ENCODE assay signal across 8 cellular contexts in the genomic region with DNA sequence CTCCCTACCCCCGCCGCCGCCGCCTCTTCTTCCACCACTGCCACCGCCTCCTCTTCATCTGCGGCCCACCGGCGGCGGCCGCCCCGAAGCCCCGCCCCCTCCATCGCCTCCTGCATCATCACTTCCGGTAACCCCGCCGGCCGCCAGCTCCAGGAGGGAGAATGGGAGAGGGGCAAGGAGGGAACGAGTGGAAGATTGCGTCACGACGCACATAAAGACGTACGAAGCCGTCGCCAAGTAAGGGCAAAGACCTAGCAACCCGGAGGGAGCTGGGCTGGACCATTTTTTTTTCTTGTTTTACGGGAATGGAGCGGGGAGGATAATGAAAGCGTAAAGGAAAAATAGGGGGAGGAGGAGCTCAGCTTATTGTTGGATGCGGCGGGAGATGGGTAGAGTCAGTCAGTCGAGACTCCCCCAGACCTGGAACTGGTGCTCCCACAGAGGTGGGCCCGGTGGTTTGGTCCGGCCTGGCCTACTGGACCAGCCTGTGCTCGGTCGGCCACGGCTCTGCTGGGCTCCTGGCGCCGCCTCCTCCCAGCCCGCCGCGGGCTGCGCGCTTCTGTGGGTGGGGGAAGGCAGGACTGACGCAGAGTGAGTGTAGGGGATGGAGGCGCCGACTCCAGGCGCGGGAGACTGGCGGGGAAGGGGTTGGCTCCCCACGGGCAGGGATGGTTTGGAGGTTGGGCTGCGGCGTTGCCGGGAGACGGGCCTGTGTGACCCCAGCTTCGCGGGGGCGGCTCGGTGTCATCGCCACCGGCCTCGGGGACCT. TPM values are rescaled to one million over a fixed set of nuclear protein-coding genes. Genes with fewer than 3 reads are reported as not detected.
DNase-seq lines count a peak whose midpoint lies in the region; ATAC-seq and TF ChIP-seq lines count a peak whose summit lies in the region.

A gene with protein sequence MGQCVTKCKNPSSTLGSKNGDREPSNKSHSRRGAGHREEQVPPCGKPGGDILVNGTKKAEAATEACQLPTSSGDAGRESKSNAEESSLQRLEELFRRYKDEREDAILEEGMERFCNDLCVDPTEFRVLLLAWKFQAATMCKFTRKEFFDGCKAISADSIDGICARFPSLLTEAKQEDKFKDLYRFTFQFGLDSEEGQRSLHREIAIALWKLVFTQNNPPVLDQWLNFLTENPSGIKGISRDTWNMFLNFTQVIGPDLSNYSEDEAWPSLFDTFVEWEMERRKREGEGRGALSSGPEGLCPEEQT (minus strand): TSS at position 60 of the 769 bp plus-strand sequence. CDS start 37,820 bp downstream, outside the sequence.
A gene with protein sequence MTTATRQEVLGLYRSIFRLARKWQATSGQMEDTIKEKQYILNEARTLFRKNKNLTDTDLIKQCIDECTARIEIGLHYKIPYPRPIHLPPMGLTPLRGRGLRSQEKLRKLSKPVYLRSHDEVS (plus strand): TSS at position 473 of the 769 bp plus-strand sequence. CDS start 14,785 bp downstream, outside the sequence.

- peaks cover 8% of the 10 kb centered on the region for H3K36me3 Mint-ChIP-seq in chondrocyte (ENCODE audit: low read depth)

- no peaks in the 10 kb centered on the region for H3K27me3 Mint-ChIP-seq in chondrocyte (ENCODE audit: low read depth)

- peak; percentile 99 for DNase-seq in AG09319 (ENCODE audit: extremely low read depth, low read depth)
- DNase-seq in NCI-H510A treated with DMSO at 0.1 percent for 48 hours (lab: John Stamatoyannopoulos, UW) = peak; percentile 99
- DNase-seq in activated CD4-positive, alpha-beta T cell treated with anti-CD3 and anti-CD28 coated beads for 24 hours (ENCODE audit: low read depth in 2 of 2) = peak; percentile 83 to 88
- DNase-seq in chondrocyte (ENCODE audit: low spot score) = peak; percentile 97
- peak; percentile 94 for DNase-seq in kidney epithelial cell (ENCODE audit: low read depth)
- peak; percentile 89 to 90 for DNase-seq in stimulated activated CD4-positive, alpha-beta T cell treated with anti-CD3 and anti-CD28 coated beads, Interleukin-15, amount 100 ng/mL, for 48 hours (ENCODE audit: low read depth in 2 of 2)

- H3K27me3 ChIP-seq in kidney epithelial cell (ENCODE audit: control insufficient read depth, insufficient read depth, low read length) = no peaks in the 10 kb centered on the region

- ATAC-seq in GM19043 (IDR thresholded peaks at IDR 0.05; ENCODE audit: low read depth, unreplicated experiment) (peak; percentile 66), HG03378 (IDR thresholded peaks at IDR 0.05; ENCODE audit: unreplicated experiment) (peak; percentile 58)

- peak within 1 kb of the TSS; percentile 87 for H3K4me3 Mint-ChIP-seq in chondrocyte (ENCODE audit: unreplicated experiment)

- H3K27ac Mint-ChIP-seq in chondrocyte (ENCODE audit: unreplicated experiment) = peak within 1 kb of the TSS; percentile 99

- H3K36me3 ChIP-seq in kidney epithelial cell (ENCODE audit: control insufficient read depth, insufficient read depth, low read length) = no peaks in the 10 kb centered on the region

- peak within 1 kb of the TSS; percentile 65 for H3K4me3 ChIP-seq in kidney epithelial cell (ENCODE audit: low read depth, low read length)

- TF ChIP-seq CTCF in AG09319 (IDR thresholded peaks at IDR 0.05; ENCODE audit: low read depth, low read length) = no peak
- no peak for TF ChIP-seq CTCF in chondrocyte (IDR thresholded peaks at IDR 0.05)
- TF ChIP-seq CTCF in kidney epithelial cell (IDR thresholded peaks at IDR 0.05; ENCODE audit: insufficient read depth, low read length, poor library complexity, severe bottlenecking) = no peak

- no peaks in the 10 kb centered on the region for H3K9me3 Mint-ChIP-seq in chondrocyte (ENCODE audit: low read depth)

- peaks cover 80% of the 10 kb centered on the region for H3K4me1 Mint-ChIP-seq in chondrocyte (ENCODE audit: low read depth)

RNA-seq across cellular contexts. Expression of the first gene that starts in this region (rescaled TPM):
- total RNA-seq in chondrocyte (40.9 to 46.0 TPM (median 44.4 TPM) in 3 replicates), kidney epithelial cell (12.9 and 14.8 TPM in 2 replicates)

RNA-seq across cellular contexts. Expression of the second gene that starts in this region (rescaled TPM):
- total RNA-seq in chondrocyte = 18.1 to 20.1 TPM (median 18.5 TPM) in 3 replicates
- 64.8 and 65.9 TPM in 2 replicates for total RNA-seq in kidney epithelial cell

Comparison
In these comparisons a context has a peak if more than half of its experiments do, and no peak if none do; other contexts are left out.
1. Peak in every context shown above with its lines: DNase-seq, ATAC-seq and H3K4me3 ChIP-seq.